Comparison of ENCODE assay signal across 11 cellular contexts in genomic region chr11:35276396-35276795, GRCh38.
A peak's percentile ranks its signal among the peaks of the same experiment; 100 is the strongest.
DNase-seq lines count a peak whose midpoint lies in the region; TF ChIP-seq lines count a peak whose summit lies in the region.
"Had no signal": no experiment of that assay in that cellular context is flagged by ENCODE, and none has a peak within 500 bp of the region (broad histone marks: within the 10 kb centered on the region; RNA-seq: fewer than 3 reads in every experiment).

No MANE protein-coding gene starts in this region.

- no peaks in the 10 kb centered on the region for H3K79me2 ChIP-seq in H9 (ENCODE audit: insufficient read depth, low read length)

- H2BK15ac ChIP-seq in H9 (ENCODE audit: low read depth, low read length), result no peak overlapping the region

- H3K4me3 Mint-ChIP-seq in activated T-helper 1 cell treated with anti-CD3 and anti-CD28 coated beads, Interleukin-12 subunit alpha, Interleukin-12 subunit beta, Interleukin-2, Interleukin-4 antibody, amounts not matched to agents 30 ng/mL and 10 ng/mL and 1 ng/mL, durations not matched to agents 14 hours and 24 hours and 36 hours, result no peak overlapping the region
- H3K4me3 Mint-ChIP-seq in H9, result no peak overlapping the region
- H3K4me3 Mint-ChIP-seq: neural progenitor cell had no signal

- DNase-seq in activated T-cell treated with anti-CD3 and anti-CD28 coated beads for 48 hours (ENCODE audit: low read depth) (peak; percentile 5), activated T-cell treated with anti-CD3 and anti-CD28 coated beads for 4 hours (no peak), head of caudate nucleus (peak in 39 of 42 donors; percentile 12 to 85 (median 54)), substantia nigra (lab: John Stamatoyannopoulos, UW) (peak in 20 of 49 donors; percentile 10 to 76 (median 32)), H9 (no peak), RKO (ENCODE audit: low spot score) (no peak), D341Med (ENCODE audit: low spot score) (no peak)
- no peak for DNase-seq in activated T-helper 1 cell treated with anti-CD3 and anti-CD28 coated beads, Interleukin-12 subunit alpha, Interleukin-12 subunit beta, Interleukin-2, Interleukin-4 antibody, amounts not matched to agents 30 ng/mL and 10 ng/mL and 1 ng/mL, durations not matched to agents 14 hours and 24 hours and 36 hours (ENCODE audit: low spot score)
- DNase-seq: NCI-H345, T-helper 9 cell had no signal

- H3K14ac ChIP-seq in H9 (ENCODE audit: insufficient read depth, low read length), result no peak overlapping the region

- no peaks in the 10 kb centered on the region for H3K27me3 ChIP-seq in H9 (ENCODE audit: insufficient read depth, low read length)
- H3K27me3 ChIP-seq: neural progenitor cell had no signal

- H2AFZ ChIP-seq in H9 (ENCODE audit: low read length), result no peak overlapping the region
- H2AFZ ChIP-seq: neural progenitor cell had no signal

- H3T11ph ChIP-seq in H9 (ENCODE audit: low read length), result no peak overlapping the region

- no peaks in the 10 kb centered on the region for H3K79me1 ChIP-seq in H9 (ENCODE audit: insufficient read depth, low read depth, low read length, poor library complexity, severe bottlenecking)

- no peak overlapping the region for H4K8ac ChIP-seq in H9 (replicated peaks; ENCODE audit: insufficient read length, low read depth, low read length)

- H3K9me3 Mint-ChIP-seq in activated T-helper 1 cell treated with anti-CD3 and anti-CD28 coated beads, Interleukin-12 subunit alpha, Interleukin-12 subunit beta, Interleukin-2, Interleukin-4 antibody, amounts not matched to agents 30 ng/mL and 10 ng/mL and 1 ng/mL, durations not matched to agents 14 hours and 24 hours and 36 hours, result peaks cover 6% of the 10 kb centered on the region
- no peaks in the 10 kb centered on the region for H3K9me3 Mint-ChIP-seq in H9

- no peak for TF ChIP-seq CTCF in H9 (conservative IDR thresholded peaks at IDR 0.05)

- H3K9ac ChIP-seq in H9 (ENCODE audit: extremely low read depth, insufficient read length, low read length), result no peak overlapping the region
- H3K9ac ChIP-seq: neural progenitor cell had no signal

- no peak overlapping the region for H3K56ac ChIP-seq in H9 (ENCODE audit: insufficient read length, low read depth, low read length)

- no peak overlapping the region for H2AK5ac ChIP-seq in H9 (ENCODE audit: insufficient read length, low read length)

- H3K18ac ChIP-seq in H9 (ENCODE audit: insufficient read length, low read depth, low read length), result no peak overlapping the region

- H4K20me1 ChIP-seq in H9 (ENCODE audit: control insufficient read depth, insufficient read depth, insufficient read length), result no peaks in the 10 kb centered on the region

- no peak overlapping the region for H3K4me2 ChIP-seq in H9 (ENCODE audit: insufficient read depth, insufficient read length, low read length)
- H3K4me2 ChIP-seq: neural progenitor cell had no signal

- no peaks in the 10 kb centered on the region for H3K23me2 ChIP-seq in H9 (ENCODE audit: insufficient read length, low read depth, low read length, poor library complexity, severe bottlenecking)

- no peak overlapping the region for H2BK5ac ChIP-seq in H9 (ENCODE audit: insufficient read length, low read length)

- H2BK20ac ChIP-seq in H9 (ENCODE audit: low read depth, low read length, poor library complexity, severe bottlenecking), result no peak overlapping the region

- no peak overlapping the region for H4K91ac ChIP-seq in H9 (ENCODE audit: insufficient read length, low read depth, low read length)

- H3K4me1 ChIP-seq in H9 (ENCODE audit: insufficient read depth, low read length), result no peaks in the 10 kb centered on the region
- H3K4me1 ChIP-seq: neural progenitor cell had no signal

- H3K9me3 ChIP-seq in H9 (ENCODE audit: control insufficient read depth, low read depth, low read length), result no peaks in the 10 kb centered on the region

- peak overlapping the region; percentile 37 for H3K27ac Mint-ChIP-seq in activated T-helper 1 cell treated with anti-CD3 and anti-CD28 coated beads, Interleukin-12 subunit alpha, Interleukin-12 subunit beta, Interleukin-2, Interleukin-4 antibody, amounts not matched to agents 30 ng/mL and 10 ng/mL and 1 ng/mL, durations not matched to agents 14 hours and 24 hours and 36 hours
- H3K27ac Mint-ChIP-seq in H9, result no peak overlapping the region
- H3K27ac Mint-ChIP-seq: neural progenitor cell had no signal

- H3K36me3 Mint-ChIP-seq in activated T-helper 1 cell treated with anti-CD3 and anti-CD28 coated beads, Interleukin-12 subunit alpha, Interleukin-12 subunit beta, Interleukin-2, Interleukin-4 antibody, amounts not matched to agents 30 ng/mL and 10 ng/mL and 1 ng/mL, durations not matched to agents 14 hours and 24 hours and 36 hours (ENCODE audit: low read depth), result peaks cover 4% of the 10 kb centered on the region
- no peaks in the 10 kb centered on the region; a peak in 1 of 7 replicates for H3K36me3 Mint-ChIP-seq in H9 (ENCODE audit: insufficient read depth in 1 of 3, low read depth in 3 of 3)

- no peak overlapping the region for H3K23ac ChIP-seq in H9 (ENCODE audit: insufficient read length, low read depth, low read length)

- H4K5ac ChIP-seq in H9 (ENCODE audit: insufficient read length, low read depth, low read length), result no peak overlapping the region

- H3K27ac ChIP-seq in substantia nigra (ENCODE audit: low read depth, low read length, poor library complexity, severe bottlenecking), result peak overlapping the region; percentile 49
- H3K27ac ChIP-seq in H9 (ENCODE audit: insufficient read length, low read depth, low read length), result no peak overlapping the region
- H3K27ac ChIP-seq: neural progenitor cell had no signal

- no peak overlapping the region for H3K4ac ChIP-seq in H9 (ENCODE audit: low read depth, low read length)

- no CpG with 5 or more reads among the region's 1 CpG for WGBS in H9 (ENCODE audit: extremely low coverage, insufficient read length, low lambda C conversion rate)

- intact Hi-C loops in activated T-helper 1 cell treated with anti-CD3 and anti-CD28 coated beads, Interleukin-12 subunit alpha, Interleukin-12 subunit beta, Interleukin-2, Interleukin-4 antibody, amounts not matched to agents 30 ng/mL and 10 ng/mL and 1 ng/mL, durations not matched to agents 14 hours and 24 hours and 36 hours (cut with micrococcal nuclease), result loop anchor here (10.0 kb wide), 1 partner anchor 1032 kb away; no protein-coding TSS in a partner anchor
- intact Hi-C loops in head of caudate nucleus (cut with DNase I), result no loop called here

- no peak overlapping the region for H2BK120ac ChIP-seq in H9 (ENCODE audit: low read depth, low read length, poor library complexity, severe bottlenecking)

- H2BK12ac ChIP-seq in H9 (ENCODE audit: insufficient read length, low read depth, low read length), result no peak overlapping the region

- H3K4me1 Mint-ChIP-seq in activated T-helper 1 cell treated with anti-CD3 and anti-CD28 coated beads, Interleukin-12 subunit alpha, Interleukin-12 subunit beta, Interleukin-2, Interleukin-4 antibody, amounts not matched to agents 30 ng/mL and 10 ng/mL and 1 ng/mL, durations not matched to agents 14 hours and 24 hours and 36 hours (ENCODE audit: low read depth), result peaks cover 51% of the 10 kb centered on the region
- peaks cover 15 to 19% of the 10 kb centered on the region in 2 experiments for H3K4me1 Mint-ChIP-seq in H9

- peaks cover 12% of the 10 kb centered on the region for H3K27me3 Mint-ChIP-seq in activated T-helper 1 cell treated with anti-CD3 and anti-CD28 coated beads, Interleukin-12 subunit alpha, Interleukin-12 subunit beta, Interleukin-2, Interleukin-4 antibody, amounts not matched to agents 30 ng/mL and 10 ng/mL and 1 ng/mL, durations not matched to agents 14 hours and 24 hours and 36 hours (ENCODE audit: insufficient read depth)
- peaks cover 4% of the 10 kb centered on the region; the same call in 1 of the 2 replicates for H3K27me3 Mint-ChIP-seq in H9 (ENCODE audit: low read depth)

Comparison
In these comparisons a context has a peak if more than half of its experiments do, and no peak if none do; other contexts are left out.
1. DNase-seq: peak in activated T-cell treated with anti-CD3 and anti-CD28 coated beads for 48 hours (single experiment) and head of caudate nucleus (39 of 42); none in activated T-cell treated with anti-CD3 and anti-CD28 coated beads for 4 hours (single experiment), activated T-helper 1 cell treated with anti-CD3 and anti-CD28 coated beads, Interleukin-12 subunit alpha, Interleukin-12 subunit beta, Interleukin-2, Interleukin-4 antibody, amounts not matched to agents 30 ng/mL and 10 ng/mL and 1 ng/mL, durations not matched to agents 14 hours and 24 hours and 36 hours (single experiment), H9 (single experiment), RKO (single experiment) and D341Med (single experiment).